In the genomic region with DNA sequence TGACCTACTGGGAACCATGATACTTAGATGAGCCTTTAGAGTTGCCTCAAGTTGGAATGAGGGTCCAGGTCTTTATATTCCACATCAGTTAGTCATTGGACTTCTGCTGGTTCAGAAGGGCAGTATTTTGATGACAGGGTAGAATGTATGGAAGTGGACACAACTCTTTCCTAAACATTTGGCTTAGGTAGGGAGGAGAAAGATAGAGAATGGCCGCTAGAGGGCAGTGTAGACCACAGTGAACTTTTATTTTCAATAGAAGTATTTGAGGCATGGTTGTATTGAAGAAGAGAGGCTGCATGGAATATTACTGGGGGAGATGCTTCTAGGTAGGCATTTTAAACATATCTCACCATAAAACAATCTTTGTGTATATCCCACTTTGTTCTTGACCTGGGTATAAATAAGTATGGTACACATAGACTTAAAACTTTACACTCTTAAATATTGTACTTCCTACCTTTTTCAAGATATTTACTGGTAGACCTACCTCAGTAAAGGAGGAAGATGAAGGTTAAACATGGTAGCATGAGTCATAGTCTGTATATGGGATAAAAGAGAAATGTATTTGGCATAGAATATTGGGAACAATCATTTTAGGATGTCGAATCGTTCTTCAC, we compare ENCODE assay signal across 8 cellular contexts.
DNase-seq lines count a peak whose midpoint lies in the region; ATAC-seq and TF ChIP-seq lines count a peak whose summit lies in the region.

No MANE protein-coding gene starts in this region.

- in situ Hi-C loops in GM13976 (cut with MboI; ENCODE audit: low sequenced_read_pairs, unreplicated experiment), result loop anchor here (25.0 kb wide), 1 partner anchor 1316 kb away; no protein-coding TSS in a partner anchor

- no peaks in the 10 kb centered on the region for H3K4me1 Mint-ChIP-seq in activated CD4-positive, alpha-beta memory T cell treated with anti-CD3 and anti-CD28 coated beads for 36 hours (ENCODE audit: low read depth)

- no peak overlapping the region for H3K27ac ChIP-seq in neutrophil

- no peaks in the 10 kb centered on the region for H3K4me1 ChIP-seq in neutrophil (ENCODE audit: control insufficient read depth in 1 of 2, insufficient read depth in 1 of 2, low read depth in 1 of 2, low read length in 1 of 2)

- no peak overlapping the region for H3K27ac Mint-ChIP-seq in activated CD4-positive, alpha-beta memory T cell treated with anti-CD3 and anti-CD28 coated beads for 36 hours

- DNase-seq in Ammon's horn (ENCODE audit: low spot score) (peak; percentile 82), GM13976 (ENCODE audit: low spot score) (peak; percentile 15), NCI-H2171 treated with DMSO at 0.1 percent for 48 hours (lab: John Stamatoyannopoulos, UW) (peak; percentile 60), fibroblast of mammary gland (ENCODE audit: low read depth) (peak; percentile 67)
- DNase-seq in activated CD4-positive, alpha-beta memory T cell treated with anti-CD3 and anti-CD28 coated beads for 36 hours, result peak; percentile 35

- no peaks in the 10 kb centered on the region for H3K9me3 Mint-ChIP-seq in activated CD4-positive, alpha-beta memory T cell treated with anti-CD3 and anti-CD28 coated beads for 36 hours

- ATAC-seq in HG02884 (IDR thresholded peaks at IDR 0.05; ENCODE audit: unreplicated experiment) (peak; percentile 67), GM18873 (IDR thresholded peaks at IDR 0.05; ENCODE audit: low FRiP score, unreplicated experiment) (no peak)

- no peaks in the 10 kb centered on the region for H3K36me3 ChIP-seq in neutrophil

- H3K4me3 ChIP-seq in fibroblast of mammary gland (ENCODE audit: control insufficient read depth, low read depth, low read length) (no peak overlapping the region), neutrophil (ENCODE audit: low read depth in 1 of 2, low read length in 1 of 2) (no peak overlapping the region)

- H3K27me3 ChIP-seq in neutrophil, result no peaks in the 10 kb centered on the region

- POLR2A ChIA-PET in activated CD4-positive, alpha-beta memory T cell treated with anti-CD3 and anti-CD28 coated beads for 36 hours (lab: Charles Lee), result no interaction called here

- TF ChIP-seq CTCF in GM13976 (IDR thresholded peaks at IDR 0.05; ENCODE audit: borderline replicate concordance, control extremely low read depth, extremely low read depth, insufficient read depth, missing control alignments) (peak; percentile 63), fibroblast of mammary gland (conservative IDR thresholded peaks at IDR 0.05; ENCODE audit: control insufficient read depth, insufficient read depth, low read depth, low read length) (peak; percentile 75), neutrophil (IDR thresholded peaks at IDR 0.05) (peak; percentile 36)

- CTCF ChIA-PET in activated CD4-positive, alpha-beta memory T cell treated with anti-CD3 and anti-CD28 coated beads for 36 hours (lab: Charles Lee), result interaction anchor here (0.6 to 2.0 kb wide), 4 partner anchors 14 to 1314 kb away, joined by 3 to 7 read pairs (median 4); no protein-coding TSS in a partner anchor

- intact Hi-C loops in activated CD4-positive, alpha-beta memory T cell treated with anti-CD3 and anti-CD28 coated beads for 36 hours (cut with micrococcal nuclease), result loop anchor here (1.0 kb wide), 1 partner anchor 1314 kb away; no protein-coding TSS in a partner anchor

- no peak overlapping the region for H3K4me3 Mint-ChIP-seq in activated CD4-positive, alpha-beta memory T cell treated with anti-CD3 and anti-CD28 coated beads for 36 hours

- no peaks in the 10 kb centered on the region for H3K27me3 Mint-ChIP-seq in activated CD4-positive, alpha-beta memory T cell treated with anti-CD3 and anti-CD28 coated beads for 36 hours

- H3K36me3 Mint-ChIP-seq in activated CD4-positive, alpha-beta memory T cell treated with anti-CD3 and anti-CD28 coated beads for 36 hours, result no peaks in the 10 kb centered on the region

- H3K9me3 ChIP-seq in neutrophil, result no peaks in the 10 kb centered on the region

Comparison
In these comparisons a context has a peak if more than half of its experiments do, and no peak if none do; other contexts are left out.
1. DNase-seq: peak in every context shown above with its lines; median percentile 82 in Ammon's horn; 67 in fibroblast of mammary gland; 60 in NCI-H2171 treated with DMSO at 0.1 percent for 48 hours; 35 in activated CD4-positive, alpha-beta memory T cell treated with anti-CD3 and anti-CD28 coated beads for 36 hours; 15 in GM13976.